In the genomic region with DNA sequence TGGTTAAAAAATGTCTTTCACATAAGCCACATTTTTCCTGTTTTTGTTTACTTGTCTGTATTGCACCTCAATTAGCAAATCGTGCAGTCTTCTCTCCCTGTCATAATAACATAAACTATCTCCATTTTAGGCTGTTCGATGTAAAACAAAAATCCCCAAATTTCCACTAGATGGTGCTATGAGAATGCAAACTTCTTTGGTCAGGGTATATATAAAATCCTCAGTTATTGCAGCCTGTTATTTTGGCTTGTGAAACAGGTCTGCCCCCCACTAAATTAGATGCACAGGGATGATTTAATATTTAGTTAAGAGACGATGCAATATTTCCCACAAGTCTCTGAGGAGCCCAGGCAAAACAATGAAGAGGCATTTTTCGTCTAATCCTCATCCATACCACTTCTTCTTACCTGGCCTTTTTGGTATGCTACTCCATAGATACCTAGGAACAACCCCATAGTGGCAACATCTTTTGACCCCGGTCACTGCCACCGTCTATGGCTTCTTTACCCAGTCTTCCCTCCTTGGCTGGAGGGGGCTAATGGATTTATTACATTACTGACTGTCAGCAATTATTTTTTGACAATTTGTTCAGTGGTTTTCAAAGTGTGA, we compare ENCODE assay signal across 9 cellular contexts.
DNase-seq lines count a peak whose midpoint lies in the region; ATAC-seq and TF ChIP-seq lines count a peak whose summit lies in the region.
"Had no signal": no experiment of that assay in that cellular context is flagged by ENCODE, and none has a peak within 500 bp of the region (broad histone marks: within the 10 kb centered on the region; RNA-seq: fewer than 3 reads in every experiment).

No MANE protein-coding gene starts in this region.

- TF ChIP-seq CTCF in mesothelial cell of epicardium (IDR thresholded peaks at IDR 0.05; ENCODE audit: unreplicated experiment) (peak; percentile 75), omental fat pad (IDR thresholded peaks at IDR 0.05) (no peak)

- no peaks in the 10 kb centered on the region for H3K36me3 Mint-ChIP-seq in effector memory CD8-positive, alpha-beta T cell (ENCODE audit: insufficient read depth)
- H3K36me3 Mint-ChIP-seq in mesothelial cell of epicardium: no peaks in the 10 kb centered on the region

- peaks cover 8% of the 10 kb centered on the region for H3K4me1 ChIP-seq in Karpas-422 (ENCODE audit: low read length)

- H3K27me3 Mint-ChIP-seq in effector memory CD8-positive, alpha-beta T cell: peaks cover 16% of the 10 kb centered on the region in 2 donors
- H3K27me3 Mint-ChIP-seq in mesothelial cell of epicardium (ENCODE audit: low read depth): peaks cover 7% of the 10 kb centered on the region

- no peak overlapping the region for H3K9ac ChIP-seq in Karpas-422 (ENCODE audit: low read length)
- H3K9ac ChIP-seq: BLaER1 treated with 17β-estradiol and CSF1 and Interleukin-3, amounts not matched to agents 10 nM and 100 nM had no signal

- ATAC-seq in GM21737 (IDR thresholded peaks at IDR 0.05; ENCODE audit: unreplicated experiment) (peak; percentile 68), omental fat pad (ENCODE audit: low FRiP score) (no peak)
- peak; percentile 57 for ATAC-seq in effector memory CD8-positive, alpha-beta T cell (replicated peaks)

- no peak overlapping the region for H3K27ac Mint-ChIP-seq in effector memory CD8-positive, alpha-beta T cell
- H3K27ac Mint-ChIP-seq in mesothelial cell of epicardium: no peak overlapping the region

- H3K79me2 ChIP-seq in Karpas-422 (ENCODE audit: low read length): no peaks in the 10 kb centered on the region

- no peak overlapping the region for H3K4me3 ChIP-seq in Karpas-422 (ENCODE audit: low read length)
- H3K4me3 ChIP-seq: BLaER1 treated with 17β-estradiol and CSF1 and Interleukin-3, amounts not matched to agents 10 nM and 100 nM had no signal

- no peaks in the 10 kb centered on the region for H3K27me3 ChIP-seq in Karpas-422 (ENCODE audit: low read length)
- H3K27me3 ChIP-seq: BLaER1 treated with 17β-estradiol and CSF1 and Interleukin-3, amounts not matched to agents 10 nM and 100 nM had no signal

- H3K27ac ChIP-seq in Karpas-422 (ENCODE audit: low read length): no peak overlapping the region

- H3K9me3 ChIP-seq in Karpas-422 (ENCODE audit: low read length): no peaks in the 10 kb centered on the region
- H3K9me3 ChIP-seq: BLaER1 treated with 17β-estradiol and CSF1 and Interleukin-3, amounts not matched to agents 10 nM and 100 nM had no signal

- no peaks in the 10 kb centered on the region for H3K9me2 ChIP-seq in Karpas-422 (replicated peaks; ENCODE audit: insufficient read depth, low read length)

- no peaks in the 10 kb centered on the region for H3K9me3 Mint-ChIP-seq in effector memory CD8-positive, alpha-beta T cell
- peaks cover 7% of the 10 kb centered on the region for H3K9me3 Mint-ChIP-seq in mesothelial cell of epicardium

- DNase-seq in NCI-H524 (lab: John Stamatoyannopoulos, UW) (peak; percentile 42 to 70), NCI-H524 treated with DMSO at 0.1 percent for 48 hours (lab: John Stamatoyannopoulos, UW) (no peak), Karpas-422 (peak; percentile 87), OCI-M1 (lab: John Stamatoyannopoulos, UW) (peak; percentile 85), mesothelial cell of epicardium (ENCODE audit: low spot score in 2 of 2, unreplicated experiment in 2 of 2) (no peak), omental fat pad (ENCODE audit: low spot score) (no peak)
- DNase-seq in effector memory CD8-positive, alpha-beta T cell: peak in 2 of 3 experiments; percentile 4 to 5

- H3K4me3 Mint-ChIP-seq in effector memory CD8-positive, alpha-beta T cell: no peak overlapping the region
- no peak overlapping the region for H3K4me3 Mint-ChIP-seq in mesothelial cell of epicardium

- H3K36me3 ChIP-seq in Karpas-422 (ENCODE audit: insufficient read depth, low read length): no peaks in the 10 kb centered on the region
- H3K36me3 ChIP-seq: BLaER1 treated with 17β-estradiol and CSF1 and Interleukin-3, amounts not matched to agents 10 nM and 100 nM had no signal

- H2AFZ ChIP-seq in Karpas-422 (ENCODE audit: low read length): no peak overlapping the region

- H3K4me2 ChIP-seq in Karpas-422 (ENCODE audit: low read depth, low read length, poor library complexity, severe bottlenecking): no peak overlapping the region

- peaks cover 5% of the 10 kb centered on the region in 2 donors for H3K4me1 Mint-ChIP-seq in effector memory CD8-positive, alpha-beta T cell (ENCODE audit: low read depth in 2 of 2)
- H3K4me1 Mint-ChIP-seq in mesothelial cell of epicardium: peaks cover 10% of the 10 kb centered on the region

- H4K20me1 ChIP-seq in Karpas-422 (ENCODE audit: insufficient read depth, low read depth, low read length): no peaks in the 10 kb centered on the region
- H4K20me1 ChIP-seq: BLaER1 treated with 17β-estradiol and CSF1 and Interleukin-3, amounts not matched to agents 10 nM and 100 nM had no signal

Comparison
In these comparisons a context has a peak if more than half of its experiments do, and no peak if none do; other contexts are left out.
1. DNase-seq: peak in NCI-H524 (2 of 2), Karpas-422 (single experiment), OCI-M1 (single experiment) and effector memory CD8-positive, alpha-beta T cell (2 of 3); none in NCI-H524 treated with DMSO at 0.1 percent for 48 hours (single experiment), mesothelial cell of epicardium (0 of 2) and omental fat pad (single experiment).